ENCODE assay signal across 20 cellular contexts in genomic region chr11:67667490-67668190, GRCh38.
A peak's percentile ranks its signal among the peaks of the same experiment; 100 is the strongest.
DNase-seq lines count a peak whose midpoint lies in the region; ATAC-seq and TF ChIP-seq lines count a peak whose summit lies in the region.
"Had no signal": no experiment of that assay in that cellular context is flagged by ENCODE, and none has a peak within 500 bp of the region (broad histone marks: within the 10 kb centered on the region; RNA-seq: fewer than 3 reads in every experiment).

No MANE protein-coding gene starts in this region.

- no peak for DNase-seq in stimulated activated naive CD8-positive, alpha-beta T cell treated with anti-CD3 and anti-CD28 coated beads, Interleukin-15, amount 100 ng/mL, for 72 hours
- no peak for DNase-seq in stimulated activated naive CD8-positive, alpha-beta T cell treated with anti-CD3 and anti-CD28 coated beads, Interleukin-15, Interleukin-2, amounts not matched to agents 100 U/mL and 50 U/mL, for 24 hours
- DNase-seq in left kidney (ENCODE audit: low read depth, low spot score) = peak; percentile 84
- DNase-seq in NOMO-1 treated with DMSO at 0.1 percent for 48 hours (lab: John Stamatoyannopoulos, UW; ENCODE audit: unreplicated experiment) = no peak
- DNase-seq in hippocampal formation (lab: John Stamatoyannopoulos, UW) = no peak
- DNase-seq in DMS79 treated with DMSO at 0.1 percent for 48 hours (lab: John Stamatoyannopoulos, UW) = no peak
- DNase-seq: activated naive CD8-positive, alpha-beta T cell treated with anti-CD3 and anti-CD28 coated beads, Interleukin-2, amount 10 ng/mL, durations not matched to agents 7 days and 5 days; brain microvascular endothelial cell; CD8-positive, alpha-beta memory T cell; EL; MM.1S; NCI-H187 treated with DMSO at 0.1 percent for 48 hours; NCI-H446 treated with DMSO at 0.1 percent for 48 hours; stimulated activated naive CD4-positive, alpha-beta T cell; T-helper 1 cell; trophoblast cell had no signal

- TF ChIP-seq CTCF in OCI-LY3 (IDR thresholded peaks at IDR 0.05; ENCODE audit: low read depth, low read length) = no peak

- peaks cover 6% of the 10 kb centered on the region for H3K27me3 ChIP-seq in OCI-LY3 (ENCODE audit: low read depth, low read length)
- H3K27me3 ChIP-seq: brain microvascular endothelial cell, neural progenitor cell had no signal

- peak overlapping the region; percentile 14; the same call in 1 of the 2 replicates for H3K4me3 ChIP-seq in OCI-LY3 (ENCODE audit: low read length)
- H3K4me3 ChIP-seq: coronary artery, neural progenitor cell had no signal

- no peaks in the 10 kb centered on the region; the same call in 1 of the 2 replicates for H3K9me3 ChIP-seq in OCI-LY3 (ENCODE audit: insufficient read depth, low read length)

- no peak overlapping the region for H3K27ac Mint-ChIP-seq in stimulated activated naive CD8-positive, alpha-beta T cell treated with anti-CD3 and anti-CD28 coated beads, Interleukin-15, amount 100 ng/mL, for 72 hours
- H3K27ac Mint-ChIP-seq: activated naive CD8-positive, alpha-beta T cell treated with anti-CD3 and anti-CD28 coated beads, Interleukin-2, amount 10 ng/mL, durations not matched to agents 7 days and 5 days; CD8-positive, alpha-beta memory T cell; neural progenitor cell had no signal

- H3K79me2 ChIP-seq in OCI-LY3 (ENCODE audit: low read length) = no peaks in the 10 kb centered on the region

- H3K4me1 Mint-ChIP-seq in stimulated activated naive CD8-positive, alpha-beta T cell treated with anti-CD3 and anti-CD28 coated beads, Interleukin-15, amount 100 ng/mL, for 72 hours = no peaks in the 10 kb centered on the region
- H3K4me1 Mint-ChIP-seq: activated naive CD8-positive, alpha-beta T cell treated with anti-CD3 and anti-CD28 coated beads, Interleukin-2, amount 10 ng/mL, durations not matched to agents 7 days and 5 days; CD8-positive, alpha-beta memory T cell; neural progenitor cell had no signal

- H3K27ac ChIP-seq in OCI-LY3 (ENCODE audit: low read length) = no peak overlapping the region
- H3K27ac ChIP-seq: brain microvascular endothelial cell, coronary artery, neural progenitor cell had no signal

- no peaks in the 10 kb centered on the region for H3K27me3 Mint-ChIP-seq in stimulated activated naive CD8-positive, alpha-beta T cell treated with anti-CD3 and anti-CD28 coated beads, Interleukin-15, amount 100 ng/mL, for 72 hours

- no peak overlapping the region for H3K9ac ChIP-seq in OCI-LY3 (ENCODE audit: low read length)
- H3K9ac ChIP-seq: neural progenitor cell had no signal

- H2AFZ ChIP-seq in OCI-LY3 (ENCODE audit: low read depth, low read length) = no peak overlapping the region
- H2AFZ ChIP-seq: neural progenitor cell had no signal

- peaks cover 23% of the 10 kb centered on the region for H3K4me1 ChIP-seq in OCI-LY3 (ENCODE audit: low read length)
- H3K4me1 ChIP-seq: neural progenitor cell had no signal

- H3K4me2 ChIP-seq in OCI-LY3 (ENCODE audit: low read length) = peak overlapping the region; percentile 46
- H3K4me2 ChIP-seq: neural progenitor cell had no signal

- H4K20me1 ChIP-seq in OCI-LY3 (ENCODE audit: insufficient read depth, low read length) = no peaks in the 10 kb centered on the region

- H3K4me3 Mint-ChIP-seq in stimulated activated naive CD8-positive, alpha-beta T cell treated with anti-CD3 and anti-CD28 coated beads, Interleukin-15, amount 100 ng/mL, for 72 hours = no peak overlapping the region
- H3K4me3 Mint-ChIP-seq: activated naive CD8-positive, alpha-beta T cell treated with anti-CD3 and anti-CD28 coated beads, Interleukin-2, amount 10 ng/mL, durations not matched to agents 7 days and 5 days; CD8-positive, alpha-beta memory T cell; neural progenitor cell had no signal

- ATAC-seq in stimulated activated naive CD8-positive, alpha-beta T cell treated with anti-CD3 and anti-CD28 coated beads, Interleukin-15, amount 100 ng/mL, for 72 hours = peak; percentile 45
- no peak for ATAC-seq in stimulated activated naive CD8-positive, alpha-beta T cell treated with anti-CD3 and anti-CD28 coated beads, Interleukin-15, Interleukin-2, amounts not matched to agents 100 U/mL and 50 U/mL, for 24 hours
- ATAC-seq in GM18519 (IDR thresholded peaks at IDR 0.05; ENCODE audit: low FRiP score, unreplicated experiment) = no peak

- no peaks in the 10 kb centered on the region for H3K9me3 Mint-ChIP-seq in stimulated activated naive CD8-positive, alpha-beta T cell treated with anti-CD3 and anti-CD28 coated beads, Interleukin-15, amount 100 ng/mL, for 72 hours
- H3K9me3 Mint-ChIP-seq: activated naive CD8-positive, alpha-beta T cell treated with anti-CD3 and anti-CD28 coated beads, Interleukin-2, amount 10 ng/mL, durations not matched to agents 7 days and 5 days; CD8-positive, alpha-beta memory T cell; neural progenitor cell had no signal

- no peaks in the 10 kb centered on the region for H3K36me3 ChIP-seq in OCI-LY3 (replicated peaks; ENCODE audit: low read depth, low read length)
- H3K36me3 ChIP-seq: brain microvascular endothelial cell, neural progenitor cell had no signal
